ENCODE assay signal across 2 cellular contexts in the genomic region with DNA sequence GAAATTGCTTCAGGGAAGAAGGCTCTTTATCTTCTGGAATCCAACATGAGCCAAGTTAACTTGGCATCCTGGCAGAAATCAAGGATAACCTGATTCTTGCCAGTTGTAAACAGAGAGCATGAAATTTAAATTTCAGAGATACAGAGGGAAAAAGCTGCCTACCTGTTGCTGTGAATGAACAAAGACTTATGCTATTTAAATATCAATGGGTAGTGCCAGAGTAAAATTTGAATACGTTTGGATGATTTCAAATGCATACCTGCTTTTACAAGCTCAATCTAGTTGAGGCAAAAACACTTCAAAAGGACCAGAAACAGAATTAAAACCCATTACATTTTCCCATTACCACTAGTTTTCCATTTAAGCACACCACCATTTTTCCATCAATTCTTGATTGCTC.
TF ChIP-seq lines count a peak whose summit lies in the region.

No MANE protein-coding gene starts in this region.

TF ChIP-seq in GM23338, 12 proteins besides CTCF, POLR2A, EP300 and RAD21 (continues in another document):
- TF ChIP-seq REST (IDR thresholded peaks at IDR 0.05; ENCODE audit: unreplicated experiment) (no peak), ZNF462 (CRISPR knock-in tag; IDR thresholded peaks at IDR 0.05) (no peak), EZH2phosphoT487 (IDR thresholded peaks at IDR 0.05; ENCODE audit: unreplicated experiment) (no peak), ZNF331 (CRISPR knock-in tag; IDR thresholded peaks at IDR 0.05; ENCODE audit: low read depth) (no peak), STAT1 (IDR thresholded peaks at IDR 0.05; ENCODE audit: unreplicated experiment) (no peak), EZH2 (IDR thresholded peaks at IDR 0.05; ENCODE audit: low read depth, unreplicated experiment) (no peak), CREB1 (CRISPR knock-in tag; IDR thresholded peaks at IDR 0.05; ENCODE audit: low read depth) (no peak), ZNF114 (CRISPR knock-in tag; IDR thresholded peaks at IDR 0.05) (no peak), POLR2AphosphoS5 (IDR thresholded peaks at IDR 0.05; ENCODE audit: low read depth) (no peak), JUNB (IDR thresholded peaks at IDR 0.05; ENCODE audit: unreplicated experiment) (no peak)

TF ChIP-seq in WTC11, 78 proteins besides CTCF, POLR2A, EP300 and RAD21 (continued from another document):
- TF ChIP-seq, protein P1, sequence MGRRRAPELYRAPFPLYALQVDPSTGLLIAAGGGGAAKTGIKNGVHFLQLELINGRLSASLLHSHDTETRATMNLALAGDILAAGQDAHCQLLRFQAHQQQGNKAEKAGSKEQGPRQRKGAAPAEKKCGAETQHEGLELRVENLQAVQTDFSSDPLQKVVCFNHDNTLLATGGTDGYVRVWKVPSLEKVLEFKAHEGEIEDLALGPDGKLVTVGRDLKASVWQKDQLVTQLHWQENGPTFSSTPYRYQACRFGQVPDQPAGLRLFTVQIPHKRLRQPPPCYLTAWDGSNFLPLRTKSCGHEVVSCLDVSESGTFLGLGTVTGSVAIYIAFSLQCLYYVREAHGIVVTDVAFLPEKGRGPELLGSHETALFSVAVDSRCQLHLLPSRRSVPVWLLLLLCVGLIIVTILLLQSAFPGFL (CRISPR knock-in tag; IDR thresholded peaks at IDR 0.05; ENCODE audit: borderline replicate concordance), result no peak
- TF ChIP-seq CBFB (CRISPR knock-in tag; IDR thresholded peaks at IDR 0.05; ENCODE audit: low read depth) (no peak), ZNF121 (CRISPR knock-in tag; IDR thresholded peaks at IDR 0.05) (no peak), GRHL2 (CRISPR knock-in tag; IDR thresholded peaks at IDR 0.05; ENCODE audit: insufficient replicate concordance, severe bottlenecking) (no peak)
